ENCODE assay signal across 12 cellular contexts in the genomic region with DNA sequence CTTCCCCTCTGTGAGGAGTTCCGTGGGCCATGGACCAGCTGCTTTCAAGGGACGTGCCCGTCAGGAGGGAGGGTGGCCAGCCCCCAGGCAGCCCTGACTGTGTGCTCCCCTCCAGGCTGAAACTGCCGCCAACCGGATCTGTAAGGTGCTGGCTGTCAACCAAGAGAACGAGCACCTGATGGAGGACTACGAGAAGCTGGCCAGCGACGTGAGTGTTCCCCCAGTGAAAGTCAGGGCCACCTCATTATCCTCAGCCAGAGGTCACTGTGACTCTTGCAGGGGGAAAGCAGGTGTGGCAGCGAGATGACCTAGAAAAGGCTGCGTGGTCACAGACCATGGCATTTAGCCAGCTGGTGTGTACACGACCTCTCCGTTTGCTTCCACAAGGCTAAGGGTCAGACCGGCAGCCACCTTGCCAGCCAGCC. TPM values are rescaled to one million over a fixed set of nuclear protein-coding genes. Genes with fewer than 3 reads are reported as not detected.
A peak's percentile ranks its signal among the peaks of the same experiment; 100 is the strongest.
DNase-seq lines count a peak whose midpoint lies in the region; ATAC-seq and TF ChIP-seq lines count a peak whose summit lies in the region.
"Had no signal": no experiment of that assay in that cellular context is flagged by ENCODE, and none has a peak within 500 bp of the region (broad histone marks: within the 10 kb centered on the region; RNA-seq: fewer than 3 reads in every experiment).

No MANE protein-coding gene starts in this region.

- intact Hi-C loops in natural killer cell (cut with micrococcal nuclease) (no loop called here), left ventricle myocardium inferior (cut with micrococcal nuclease) (no loop called here)

- ATAC-seq in natural killer cell = no peak
- ATAC-seq in natural killer cell treated with Interleukin-12 subunit alpha and Interleukin-12 subunit beta and Interleukin-15 and Interleukin-18, amount 100 ng/mL, for 72 hours = no peak
- no peak for ATAC-seq in activated naive CD8-positive, alpha-beta T cell treated with anti-CD3 and anti-CD28 coated beads, Interleukin-2, amount 50 U/mL, for 24 hours

- H3K27me3 Mint-ChIP-seq in natural killer cell (ENCODE audit: low read depth in 2 of 2) = no peaks in the 10 kb centered on the region
- H3K27me3 Mint-ChIP-seq in natural killer cell treated with Interleukin-12 subunit alpha and Interleukin-12 subunit beta and Interleukin-15 and Interleukin-18, amount 100 ng/mL, for 72 hours = no peaks in the 10 kb centered on the region
- H3K27me3 Mint-ChIP-seq in activated naive CD8-positive, alpha-beta T cell treated with anti-CD3 and anti-CD28 coated beads, Interleukin-2, amount 50 U/mL, for 24 hours = no peaks in the 10 kb centered on the region
- H3K27me3 Mint-ChIP-seq: activated CD4-positive, alpha-beta memory T cell treated with anti-CD3 and anti-CD28 coated beads for 36 hours had no signal

- H3K36me3 ChIP-seq in left ventricle myocardium inferior = peaks cover 82% of the 10 kb centered on the region
- H3K36me3 ChIP-seq in rectal smooth muscle tissue (ENCODE audit: control insufficient read depth, insufficient read depth, low read length) = peaks cover 59% of the 10 kb centered on the region

- DNase-seq in natural killer cell = no peak
- no peak for DNase-seq in natural killer cell treated with Interleukin-12 subunit alpha and Interleukin-12 subunit beta and Interleukin-15 and Interleukin-18, amount 100 ng/mL, for 72 hours (ENCODE audit: low spot score)
- peak; percentile 58 for DNase-seq in left ventricle myocardium inferior
- no peak for DNase-seq in NCI-H1417 (lab: John Stamatoyannopoulos, UW)
- DNase-seq in hippocampal formation (lab: John Stamatoyannopoulos, UW) = no peak
- no peak for DNase-seq in cortex of kidney (lab: John Stamatoyannopoulos, UW)
- DNase-seq in activated naive CD8-positive, alpha-beta T cell treated with anti-CD3 and anti-CD28 coated beads, Interleukin-2, amount 50 U/mL, for 24 hours = no peak
- DNase-seq: activated CD4-positive, alpha-beta memory T cell treated with anti-CD3 and anti-CD28 coated beads for 36 hours; amygdala had no signal

- H3K4me3 ChIP-seq in left ventricle myocardium inferior (no peak overlapping the region), rectal smooth muscle tissue (ENCODE audit: low read length) (no peak overlapping the region)

- no peaks in the 10 kb centered on the region for H3K9me3 ChIP-seq in left ventricle myocardium inferior (replicated peaks)

- H3K9ac ChIP-seq in rectal smooth muscle tissue (ENCODE audit: low read length) = no peak overlapping the region

- H3K36me3 Mint-ChIP-seq in natural killer cell = no peaks in the 10 kb centered on the region
- H3K36me3 Mint-ChIP-seq in natural killer cell treated with Interleukin-12 subunit alpha and Interleukin-12 subunit beta and Interleukin-15 and Interleukin-18, amount 100 ng/mL, for 72 hours = peaks cover 8% of the 10 kb centered on the region
- H3K36me3 Mint-ChIP-seq in activated naive CD8-positive, alpha-beta T cell treated with anti-CD3 and anti-CD28 coated beads, Interleukin-2, amount 50 U/mL, for 24 hours (ENCODE audit: low read depth) = peaks cover 18% of the 10 kb centered on the region

- H3K4me3 Mint-ChIP-seq in natural killer cell = no peak overlapping the region
- H3K4me3 Mint-ChIP-seq in natural killer cell treated with Interleukin-12 subunit alpha and Interleukin-12 subunit beta and Interleukin-15 and Interleukin-18, amount 100 ng/mL, for 72 hours = no peak overlapping the region
- no peak overlapping the region for H3K4me3 Mint-ChIP-seq in activated naive CD8-positive, alpha-beta T cell treated with anti-CD3 and anti-CD28 coated beads, Interleukin-2, amount 50 U/mL, for 24 hours
- H3K4me3 Mint-ChIP-seq: activated CD4-positive, alpha-beta memory T cell treated with anti-CD3 and anti-CD28 coated beads for 36 hours had no signal

- TF ChIP-seq CTCF in natural killer cell (IDR thresholded peaks at IDR 0.05) = no peak
- no peak for TF ChIP-seq CTCF in left ventricle myocardium inferior (IDR thresholded peaks at IDR 0.05; ENCODE audit: borderline replicate concordance)

- H3K9me3 Mint-ChIP-seq in natural killer cell = no peaks in the 10 kb centered on the region
- H3K9me3 Mint-ChIP-seq in natural killer cell treated with Interleukin-12 subunit alpha and Interleukin-12 subunit beta and Interleukin-15 and Interleukin-18, amount 100 ng/mL, for 72 hours = no peaks in the 10 kb centered on the region
- H3K9me3 Mint-ChIP-seq in activated naive CD8-positive, alpha-beta T cell treated with anti-CD3 and anti-CD28 coated beads, Interleukin-2, amount 50 U/mL, for 24 hours = no peaks in the 10 kb centered on the region
- H3K9me3 Mint-ChIP-seq: activated CD4-positive, alpha-beta memory T cell treated with anti-CD3 and anti-CD28 coated beads for 36 hours had no signal

- H3K4me1 ChIP-seq in left ventricle myocardium inferior (peaks cover 100% of the 10 kb centered on the region), rectal smooth muscle tissue (ENCODE audit: control insufficient read depth, insufficient read depth, low read length) (peaks cover 17% of the 10 kb centered on the region)

- H3K27ac ChIP-seq in left ventricle myocardium inferior (replicated peaks) (peak overlapping the region; percentile 91), rectal smooth muscle tissue (ENCODE audit: low read depth, low read length) (peak overlapping the region; percentile 10)

- H3K27me3 ChIP-seq in left ventricle myocardium inferior (ENCODE audit: low read depth) (no peaks in the 10 kb centered on the region), rectal smooth muscle tissue (ENCODE audit: control insufficient read depth, insufficient read depth, low read length) (no peaks in the 10 kb centered on the region)

- peak overlapping the region; percentile 47 to 67 for H3K27ac Mint-ChIP-seq in natural killer cell
- peak overlapping the region in 1 of 2 donors; percentile 38 for H3K27ac Mint-ChIP-seq in natural killer cell treated with Interleukin-12 subunit alpha and Interleukin-12 subunit beta and Interleukin-15 and Interleukin-18, amount 100 ng/mL, for 72 hours
- H3K27ac Mint-ChIP-seq in activated naive CD8-positive, alpha-beta T cell treated with anti-CD3 and anti-CD28 coated beads, Interleukin-2, amount 50 U/mL, for 24 hours = no peak overlapping the region
- H3K27ac Mint-ChIP-seq: activated CD4-positive, alpha-beta memory T cell treated with anti-CD3 and anti-CD28 coated beads for 36 hours had no signal

- peaks cover 10 to 16% of the 10 kb centered on the region in 2 donors for H3K4me1 Mint-ChIP-seq in natural killer cell
- peaks cover 0 to 3% of the 10 kb centered on the region in 2 donors for H3K4me1 Mint-ChIP-seq in natural killer cell treated with Interleukin-12 subunit alpha and Interleukin-12 subunit beta and Interleukin-15 and Interleukin-18, amount 100 ng/mL, for 72 hours (ENCODE audit: low read depth in 2 of 2)
- no peaks in the 10 kb centered on the region for H3K4me1 Mint-ChIP-seq in activated naive CD8-positive, alpha-beta T cell treated with anti-CD3 and anti-CD28 coated beads, Interleukin-2, amount 50 U/mL, for 24 hours

RNA-seq across cellular contexts. Expression of a gene that starts 29.9 kb away (rescaled TPM):
- total RNA-seq in natural killer cell = 10 to 100 TPM in 2 of 3 donors, 1 to 10 TPM in 1; 7.4 to 51.0 (median 26.7) TPM
- total RNA-seq in natural killer cell treated with Interleukin-12 subunit alpha and Interleukin-12 subunit beta and Interleukin-15 and Interleukin-18, amount 100 ng/mL, for 72 hours = 10 to 100 TPM in 1 of 2 donors, 1 to 10 TPM in 1; 3.6 to 10.4 TPM
- 0.22 TPM for total RNA-seq in left ventricle myocardium inferior
- total RNA-seq: dermis microvascular lymphatic vessel endothelial cell had no signal

RNA-seq across cellular contexts. Expression of a gene that starts 59.0 kb away (rescaled TPM):
- total RNA-seq in natural killer cell (not detected), left ventricle myocardium inferior (not detected)
- not detected for total RNA-seq in natural killer cell treated with Interleukin-12 subunit alpha and Interleukin-12 subunit beta and Interleukin-15 and Interleukin-18, amount 100 ng/mL, for 72 hours
- total RNA-seq: activated CD4-positive, alpha-beta memory T cell treated with anti-CD3 and anti-CD28 coated beads for 36 hours; dermis microvascular lymphatic vessel endothelial cell; urinary bladder had no signal
